ENCODE assay signal across 8 cellular contexts in the genomic region with DNA sequence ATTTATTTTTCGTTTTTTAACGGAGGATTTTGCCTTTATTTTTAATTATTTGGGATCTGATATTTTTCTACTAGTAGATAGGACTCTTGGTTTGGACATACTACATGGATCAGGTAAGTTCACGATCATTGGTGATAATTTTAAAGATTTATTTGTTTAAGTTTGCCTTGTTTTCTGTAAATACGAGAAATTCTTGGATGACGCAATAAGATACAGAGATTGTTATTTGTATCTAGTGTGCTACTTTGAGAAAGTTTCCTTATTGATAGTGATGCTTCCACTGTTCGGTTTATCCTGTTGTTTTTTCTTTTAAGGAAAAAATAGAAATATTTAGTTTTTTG. TPM values are rescaled to one million over a fixed set of nuclear protein-coding genes. Genes with fewer than 3 reads are reported as not detected.
DNase-seq lines count a peak whose midpoint lies in the region; ATAC-seq and TF ChIP-seq lines count a peak whose summit lies in the region.

No MANE protein-coding gene starts in this region.

- POLR2A ChIA-PET in OCI-LY7 (lab: Charles Lee) = interaction anchor here (0.6 to 10.3 kb wide), 17 partner anchors 8 to 103 kb away, joined by 3 to 147 read pairs (median 6); no protein-coding TSS in a partner anchor

- peak overlapping the region; percentile 90 for H3K4me2 ChIP-seq in OCI-LY7 (ENCODE audit: low read length)

- H2AFZ ChIP-seq in OCI-LY7 (ENCODE audit: low read length) = no peak overlapping the region

- DNase-seq in Calu3 = no peak
- DNase-seq in OCI-LY7 (ENCODE audit: low spot score) = no peak
- no peak for DNase-seq in endodermal cell
- no peak for DNase-seq in stimulated activated CD8-positive, alpha-beta memory T cell treated with anti-CD3 and anti-CD28 coated beads, Interleukin-4, amount 100 ng/mL, for 48 hours
- DNase-seq in NCI-H1930 (lab: John Stamatoyannopoulos, UW) = no peak
- DNase-seq in KG1 (lab: John Stamatoyannopoulos, UW) = no peak

- CTCF ChIA-PET in Calu3 (lab: Charles Lee) (interaction anchor here (0.6 to 2.2 kb wide), 12 partner anchors 14 to 104 kb away, joined by 3 to 24 read pairs (median 8); no protein-coding TSS in a partner anchor), OCI-LY7 (lab: Charles Lee; ENCODE audit: unreplicated experiment) (interaction anchor here (0.6 to 1.4 kb wide), 5 partner anchors 18 to 90 kb away, joined by 3 to 8 read pairs (median 3); no protein-coding TSS in a partner anchor)

- intact Hi-C loops in Calu3 (cut with micrococcal nuclease; ENCODE audit: unreplicated experiment) = loop anchor here (1.0 to 2.0 kb wide), 2 partner anchors 16 to 90 kb away; no protein-coding TSS in a partner anchor
- intact Hi-C loops in OCI-LY7 (cut with micrococcal nuclease; ENCODE audit: unreplicated experiment) = loop anchor here (1.0 kb wide), 2 partner anchors 16 to 91 kb away; no protein-coding TSS in a partner anchor

- H3K4me3 ChIP-seq in OCI-LY7 (ENCODE audit: low read depth, low read length, poor library complexity, severe bottlenecking) = peak overlapping the region; percentile 92
- peak overlapping the region; percentile 95 for H3K4me3 ChIP-seq in endodermal cell (ENCODE audit: low read length)
- H3K4me3 ChIP-seq in neutrophil (ENCODE audit: low read depth in 1 of 2, low read length in 1 of 2) = peak overlapping the region; percentile 69 to 83

- peaks cover 85% of the 10 kb centered on the region for H3K36me3 ChIP-seq in OCI-LY7 (ENCODE audit: insufficient read depth, low read length)
- peaks cover 66% of the 10 kb centered on the region for H3K36me3 ChIP-seq in endodermal cell (ENCODE audit: control insufficient read depth, insufficient read depth, low read length)
- H3K36me3 ChIP-seq in neutrophil = peaks cover 22% of the 10 kb centered on the region

- peaks cover 4% of the 10 kb centered on the region for H3K9me3 Mint-ChIP-seq in Calu3 (ENCODE audit: low read depth, unreplicated experiment)
- peaks cover 4% of the 10 kb centered on the region for H3K9me3 Mint-ChIP-seq in endodermal cell

- H3K27ac Mint-ChIP-seq in Calu3 (ENCODE audit: unreplicated experiment) = peak overlapping the region; percentile 79
- peak overlapping the region; percentile 100 for H3K27ac Mint-ChIP-seq in endodermal cell

- peak overlapping the region; percentile 100 for H3K9ac ChIP-seq in endodermal cell (ENCODE audit: extremely low read depth, low read length, poor library complexity, severe bottlenecking)

- peak overlapping the region; percentile 80 for H3K4me3 Mint-ChIP-seq in Calu3 (ENCODE audit: low read depth, unreplicated experiment)
- peak overlapping the region; percentile 95 for H3K4me3 Mint-ChIP-seq in endodermal cell

- H3K27ac ChIP-seq in OCI-LY7 (ENCODE audit: low read depth, low read length, poor library complexity, severe bottlenecking) (peak overlapping the region; percentile 94), endodermal cell (ENCODE audit: low read depth, low read length) (peak overlapping the region; percentile 99), neutrophil (peak overlapping the region; percentile 98)

- H3K4me1 Mint-ChIP-seq in Calu3 (ENCODE audit: low read depth, unreplicated experiment) (peaks cover 20% of the 10 kb centered on the region), endodermal cell (peaks cover 15% of the 10 kb centered on the region)

- H3K27me3 ChIP-seq in endodermal cell (ENCODE audit: control insufficient read depth, insufficient read depth, low read length, poor library complexity, severe bottlenecking) = no peaks in the 10 kb centered on the region
- H3K27me3 ChIP-seq in neutrophil = no peaks in the 10 kb centered on the region

- H3K4me1 ChIP-seq in OCI-LY7 (ENCODE audit: insufficient read depth, low read length, poor library complexity, severe bottlenecking) (peaks cover 38% of the 10 kb centered on the region), endodermal cell (ENCODE audit: control insufficient read depth, insufficient read depth, low read length) (no peaks in the 10 kb centered on the region), neutrophil (ENCODE audit: control insufficient read depth in 1 of 2, insufficient read depth in 1 of 2, low read depth in 1 of 2, low read length in 1 of 2) (peaks cover 71 to 73% of the 10 kb centered on the region in 2 experiments)

- H3K36me3 Mint-ChIP-seq in Calu3 (ENCODE audit: insufficient read depth, unreplicated experiment) (peaks cover 98% of the 10 kb centered on the region), endodermal cell (ENCODE audit: low read depth) (peaks cover 56% of the 10 kb centered on the region)

- TF ChIP-seq CTCF in Calu3 (IDR thresholded peaks at IDR 0.05; ENCODE audit: unreplicated experiment) = no peak
- no peak for TF ChIP-seq CTCF in OCI-LY7 (conservative IDR thresholded peaks at IDR 0.05; ENCODE audit: low read length)
- no peak for TF ChIP-seq CTCF in endodermal cell (conservative IDR thresholded peaks at IDR 0.05)
- no peak for TF ChIP-seq CTCF in neutrophil (IDR thresholded peaks at IDR 0.05)

- H3K9me3 ChIP-seq in OCI-LY7 (ENCODE audit: low read length) (peaks cover 25% of the 10 kb centered on the region; the same call in 1 of the 2 replicates), endodermal cell (ENCODE audit: control insufficient read depth, low read length) (no peaks in the 10 kb centered on the region), neutrophil (no peaks in the 10 kb centered on the region)

- no peak for ATAC-seq in HG02759 (IDR thresholded peaks at IDR 0.05; ENCODE audit: unreplicated experiment)

- BruUV-seq in Calu3 (replicated peaks; lab: Mats Ljungman, UMichigan) (no TSS peak), OCI-LY7 (replicated peaks; lab: Mats Ljungman, UMichigan) (no TSS peak)

- H3K79me2 ChIP-seq in OCI-LY7 (ENCODE audit: insufficient read depth, low read depth, low read length) = peaks cover 96% of the 10 kb centered on the region

- no peaks in the 10 kb centered on the region for H3K9me2 ChIP-seq in OCI-LY7 (ENCODE audit: insufficient read depth, low read length)

- 0% methylated on average over 4 to 6 of the region's 6 CpGs for WGBS in endodermal cell (ENCODE audit: insufficient coverage in 1 of 2, insufficient read length in 1 of 2), 2 experiments

- H4K20me1 ChIP-seq in OCI-LY7 (ENCODE audit: insufficient read depth, low read length) = peaks cover 24% of the 10 kb centered on the region; the same call in 1 of the 2 replicates

- H3K27me3 Mint-ChIP-seq in Calu3 (ENCODE audit: unreplicated experiment) (no peaks in the 10 kb centered on the region), endodermal cell (ENCODE audit: insufficient read depth) (no peaks in the 10 kb centered on the region)

RNA-seq across cellular contexts. Expression of a gene that starts 0.6 kb away (rescaled TPM):
- total RNA-seq in Calu3 (2022) = 127 and 140 TPM in 2 replicates
- total RNA-seq in OCI-LY7 (2014; rRNA removed; shearing (Covaris generic)) = 133 and 169 TPM in 2 replicates
- total RNA-seq in OCI-LY7 (2022) = 213 and 259 TPM in 2 replicates
- 100 to 1,000 TPM; 116 to 127 TPM for total RNA-seq in endodermal cell
- 56.2 TPM for polyA plus RNA-seq in endodermal cell (2013, experiment 1 of 2)
- 46.7 TPM for polyA plus RNA-seq in endodermal cell (2013, experiment 2 of 2)
